ENCODE assay signal across 1 cellular context in genomic region chr12:27261866-27262265, GRCh38.
TF ChIP-seq lines count a peak whose summit lies in the region.

No MANE protein-coding gene starts in this region.

TF ChIP-seq in SK-N-SH treated with all-trans-retinoic acid at 6 μM for 48 hours, 23 proteins besides CTCF, POLR2A, EP300 and RAD21 (continued from another document):
- TF ChIP-seq ARNTL (CRISPR knock-in tag; IDR thresholded peaks at IDR 0.05; ENCODE audit: borderline replicate concordance, low read depth) (no peak), SNAI2 (CRISPR knock-in tag; IDR thresholded peaks at IDR 0.05) (no peak), PPARA (CRISPR knock-in tag; IDR thresholded peaks at IDR 0.05; ENCODE audit: borderline replicate concordance) (no peak)
- TF ChIP-seq, protein P1, sequence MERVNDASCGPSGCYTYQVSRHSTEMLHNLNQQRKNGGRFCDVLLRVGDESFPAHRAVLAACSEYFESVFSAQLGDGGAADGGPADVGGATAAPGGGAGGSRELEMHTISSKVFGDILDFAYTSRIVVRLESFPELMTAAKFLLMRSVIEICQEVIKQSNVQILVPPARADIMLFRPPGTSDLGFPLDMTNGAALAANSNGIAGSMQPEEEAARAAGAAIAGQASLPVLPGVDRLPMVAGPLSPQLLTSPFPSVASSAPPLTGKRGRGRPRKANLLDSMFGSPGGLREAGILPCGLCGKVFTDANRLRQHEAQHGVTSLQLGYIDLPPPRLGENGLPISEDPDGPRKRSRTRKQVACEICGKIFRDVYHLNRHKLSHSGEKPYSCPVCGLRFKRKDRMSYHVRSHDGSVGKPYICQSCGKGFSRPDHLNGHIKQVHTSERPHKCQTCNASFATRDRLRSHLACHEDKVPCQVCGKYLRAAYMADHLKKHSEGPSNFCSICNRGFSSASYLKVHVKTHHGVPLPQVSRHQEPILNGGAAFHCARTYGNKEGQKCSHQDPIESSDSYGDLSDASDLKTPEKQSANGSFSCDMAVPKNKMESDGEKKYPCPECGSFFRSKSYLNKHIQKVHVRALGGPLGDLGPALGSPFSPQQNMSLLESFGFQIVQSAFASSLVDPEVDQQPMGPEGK (CRISPR knock-in tag; IDR thresholded peaks at IDR 0.05; ENCODE audit: borderline replicate concordance), result no peak
